In the genomic region with DNA sequence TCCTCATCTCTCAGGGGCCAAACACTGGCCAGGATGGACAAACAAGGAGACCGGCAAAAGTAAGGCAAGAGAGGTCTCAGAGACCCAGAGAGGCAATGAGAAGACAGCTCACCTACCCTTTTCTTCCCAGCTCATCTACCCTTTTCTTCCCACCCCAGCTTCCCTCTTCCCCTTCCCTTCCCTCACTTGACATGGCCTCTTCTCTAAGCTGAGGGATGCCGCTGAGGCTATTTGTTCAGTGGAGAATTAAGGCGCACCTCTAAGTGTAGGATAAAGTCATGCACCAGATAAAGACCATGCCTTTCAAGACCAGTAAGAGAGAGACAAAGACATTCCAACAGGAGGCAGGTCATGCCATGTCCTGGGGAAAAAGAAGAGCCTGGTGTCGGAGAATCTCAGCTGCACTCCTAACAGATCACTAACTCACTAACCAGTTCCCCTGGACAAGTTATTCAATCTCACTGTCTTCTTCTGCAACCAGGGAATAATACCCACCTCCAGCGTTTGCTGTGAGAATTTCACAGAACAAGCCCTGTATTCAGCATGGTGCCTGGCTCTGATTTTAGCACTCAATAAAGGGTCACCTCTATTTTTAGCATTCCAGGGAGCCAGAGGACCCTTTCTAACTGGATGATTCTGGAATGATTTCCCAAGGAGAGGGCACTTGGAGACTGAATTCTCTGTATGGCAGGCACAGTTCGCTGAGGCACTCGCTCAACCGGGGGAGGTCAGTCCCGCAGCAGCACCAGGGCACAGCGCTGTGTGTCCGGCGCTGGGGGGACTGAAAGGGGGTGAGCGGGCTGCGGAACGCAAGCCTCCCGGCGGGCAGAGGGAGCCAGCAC, we compare ENCODE assay signal across 8 cellular contexts. TPM values are rescaled to one million over a fixed set of nuclear protein-coding genes. Genes with fewer than 3 reads are reported as not detected.
A peak's percentile ranks its signal among the peaks of the same experiment; 100 is the strongest.
DNase-seq lines count a peak whose midpoint lies in the region; ATAC-seq and TF ChIP-seq lines count a peak whose summit lies in the region.

No MANE protein-coding gene starts in this region.

- no peak for TF ChIP-seq CTCF in CD14-positive monocyte (IDR thresholded peaks at IDR 0.05)
- no peak for TF ChIP-seq CTCF in OCI-LY1 (IDR thresholded peaks at IDR 0.05; ENCODE audit: low read length)
- no peak for TF ChIP-seq CTCF in neural cell (IDR thresholded peaks at IDR 0.05; ENCODE audit: poor library complexity, severe bottlenecking)

- H3K9me3 ChIP-seq in OCI-LY1 (ENCODE audit: low read length), result no peaks in the 10 kb centered on the region
- H3K9me3 ChIP-seq in endocrine pancreas (ENCODE audit: control insufficient read depth, low read length), result no peaks in the 10 kb centered on the region
- no peaks in the 10 kb centered on the region for H3K9me3 ChIP-seq in neural cell (ENCODE audit: low read length)

- H3K9me3 Mint-ChIP-seq in CD14-positive monocyte, result peaks cover 0 to 13% (median 0%) of the 10 kb centered on the region in 7 donors

- DNase-seq in CD14-positive monocyte (ENCODE audit: low spot score) (no peak), T-helper 9 cell (no peak), MV-4-11 (lab: John Stamatoyannopoulos, UW) (no peak), Ammon's horn (ENCODE audit: low spot score) (no peak)

- H3K27ac Mint-ChIP-seq in CD14-positive monocyte, result peak overlapping the region in 6 of 7 donors; percentile 85 to 94 (median 88)

- H3K27me3 ChIP-seq in OCI-LY1 (ENCODE audit: insufficient read depth, low read length) (0 out of 2 replicates have a peak, but pooled peaks cover 6% of the 10 kb centered on the region), endocrine pancreas (ENCODE audit: control insufficient read depth, insufficient read depth, low read length) (no peaks in the 10 kb centered on the region), neural cell (ENCODE audit: insufficient read depth, low read depth, low read length) (peaks cover 14% of the 10 kb centered on the region)

- H3K27ac ChIP-seq in OCI-LY1 (ENCODE audit: low read depth, low read length, poor library complexity, severe bottlenecking), result no peak overlapping the region
- peak overlapping the region; percentile 73 for H3K27ac ChIP-seq in neural cell (ENCODE audit: low read length)

- H3K4me1 Mint-ChIP-seq in CD14-positive monocyte, result peaks cover 20% of the 10 kb centered on the region

- H3K4me2 ChIP-seq in OCI-LY1 (ENCODE audit: low read length) (peak overlapping the region; percentile 89), neural cell (ENCODE audit: low read length) (peak overlapping the region; percentile 37)

- no peaks in the 10 kb centered on the region for H3F3A ChIP-seq in OCI-LY1 (ENCODE audit: insufficient read depth, low read length)
- no peaks in the 10 kb centered on the region for H3F3A ChIP-seq in neural cell (ENCODE audit: insufficient read depth, low read length, poor library complexity, severe bottlenecking)

- H2AFZ ChIP-seq in OCI-LY1 (ENCODE audit: low read length) (no peak overlapping the region), neural cell (ENCODE audit: low read depth, low read length) (no peak overlapping the region)

- ATAC-seq in HG02763 (IDR thresholded peaks at IDR 0.05; ENCODE audit: unreplicated experiment), result no peak

- intact Hi-C loops in CD14-positive monocyte (cut with micrococcal nuclease), result loop anchor here (2.0 to 10.0 kb wide), 6 partner anchors 29 to 682 kb away; partner anchors contain the start of genes BABAM2 (in 2 of the 2) and RBKS (in 2 of the 2)

- H3K79me2 ChIP-seq in OCI-LY1 (ENCODE audit: insufficient read depth, low read length) (no peaks in the 10 kb centered on the region), neural cell (replicated peaks; ENCODE audit: insufficient read depth, low read length) (no peaks in the 10 kb centered on the region)

- no peaks in the 10 kb centered on the region for H4K20me1 ChIP-seq in OCI-LY1 (ENCODE audit: insufficient read depth, low read length)
- no peaks in the 10 kb centered on the region for H4K20me1 ChIP-seq in neural cell (ENCODE audit: insufficient read depth)

- no peak for TF ChIP-seq EP300 in neural cell (conservative IDR thresholded peaks at IDR 0.05; ENCODE audit: poor library complexity, severe bottlenecking)

- H3K36me3 ChIP-seq in OCI-LY1 (ENCODE audit: insufficient read depth, low read length), result no peaks in the 10 kb centered on the region
- H3K36me3 ChIP-seq in endocrine pancreas (ENCODE audit: control insufficient read depth, insufficient read depth, low read length), result no peaks in the 10 kb centered on the region
- no peaks in the 10 kb centered on the region for H3K36me3 ChIP-seq in neural cell (ENCODE audit: insufficient read depth, low read length)

- peak overlapping the region; percentile 90 to 92 for H3K4me3 Mint-ChIP-seq in CD14-positive monocyte

- H3K9me2 ChIP-seq in OCI-LY1 (ENCODE audit: low read depth, low read length) (no peaks in the 10 kb centered on the region), neural cell (ENCODE audit: insufficient read depth, low read length) (no peaks in the 10 kb centered on the region)

- peak overlapping the region; percentile 73 for H3K4me3 ChIP-seq in OCI-LY1 (ENCODE audit: low read depth, low read length, poor library complexity, severe bottlenecking)
- H3K4me3 ChIP-seq in endocrine pancreas (ENCODE audit: control insufficient read depth, insufficient read depth, low read length), result no peak overlapping the region
- peak overlapping the region; percentile 85 for H3K4me3 ChIP-seq in neural cell (ENCODE audit: low read length)

- H3K9ac ChIP-seq in OCI-LY1 (ENCODE audit: low read length) (no peak overlapping the region), endocrine pancreas (ENCODE audit: control insufficient read depth, insufficient read depth, low read length) (peak overlapping the region; percentile 65), neural cell (ENCODE audit: low read length) (peak overlapping the region; percentile 84)

- H3K36me3 Mint-ChIP-seq in CD14-positive monocyte, result peaks cover 5 to 6% of the 10 kb centered on the region in 2 donors

- TF ChIP-seq RAD21 in neural cell (conservative IDR thresholded peaks at IDR 0.05), result no peak

- peaks cover 11% of the 10 kb centered on the region for H3K4me1 ChIP-seq in OCI-LY1 (ENCODE audit: insufficient read depth, low read length, severe bottlenecking)
- H3K4me1 ChIP-seq in endocrine pancreas (ENCODE audit: control insufficient read depth, insufficient read depth, low read length), result no peaks in the 10 kb centered on the region

- H3K27me3 Mint-ChIP-seq in CD14-positive monocyte (ENCODE audit: low read depth in 3 of 3), result peaks cover 1 to 5% (median 3%) of the 10 kb centered on the region in 3 donors

TF ChIP-seq in neural cell, 6 proteins besides CTCF, POLR2A, EP300 and RAD21:
- no peak for TF ChIP-seq MXI1 (conservative IDR thresholded peaks at IDR 0.05; ENCODE audit: poor library complexity, severe bottlenecking)
- no peak for TF ChIP-seq TAF1 (IDR thresholded peaks at IDR 0.05; ENCODE audit: low read depth)
- TF ChIP-seq POLR2AphosphoS5 (IDR thresholded peaks at IDR 0.05), result no peak
- TF ChIP-seq SMC3 (conservative IDR thresholded peaks at IDR 0.05; ENCODE audit: poor library complexity), result no peak
TF ChIP-seq in neural cell: peak in this region for 0.

RNA-seq across cellular contexts. Expression of gene FOSL2, which starts 3.0 kb away (rescaled TPM):
- polyA plus RNA-seq in CD14-positive monocyte (10 to 100 TPM; 24.8 to 28.6 TPM), neural cell (2.0 and 2.8 TPM in 2 replicates)
- polyA minus RNA-seq in neural cell, result 6.1 and 7.1 TPM in 2 replicates
